Comparison of ENCODE assay signal across 28 cellular contexts in the genomic region with DNA sequence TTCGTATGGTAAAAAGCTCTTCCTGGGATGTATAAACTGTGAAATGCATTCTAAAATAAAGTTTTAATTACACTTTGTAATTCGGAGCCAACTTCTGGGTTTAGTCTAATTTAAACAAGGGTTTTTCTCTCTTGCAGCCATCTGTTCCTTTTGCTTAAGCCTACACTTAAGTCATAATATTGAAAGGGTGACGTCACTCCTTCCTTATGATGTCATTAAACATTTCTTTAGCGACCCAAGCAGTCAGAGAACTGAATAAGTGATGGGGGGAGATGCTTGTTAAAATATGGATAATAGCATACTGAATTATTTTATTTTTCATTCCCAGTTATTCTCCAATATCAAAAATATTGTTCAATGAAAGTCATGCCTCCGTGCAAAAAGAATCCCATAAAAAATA. TPM values are rescaled to one million over a fixed set of nuclear protein-coding genes. Genes with fewer than 3 reads are reported as not detected.
"Had no signal": no experiment of that assay in that cellular context is flagged by ENCODE, and none has a peak within 500 bp of the region (broad histone marks: within the 10 kb centered on the region; RNA-seq: fewer than 3 reads in every experiment).

No MANE protein-coding gene starts in this region.

- H3K27me3 ChIP-seq: left lung, pancreas, sigmoid colon, spleen, suprapubic skin, tibial artery, upper lobe of right lung had no signal

- H3K27ac ChIP-seq: left lung, lower lobe of right lung, pancreas, prostate gland, sigmoid colon, spleen, suprapubic skin, thoracic aorta, tibial artery, upper lobe of right lung had no signal

- H3K36me3 ChIP-seq: pancreas, prostate gland, sigmoid colon, thoracic aorta, upper lobe of right lung had no signal

- DNase-seq: immature natural killer cell; kidney; left colon; left lung; lower lobe of right lung; mammary epithelial cell; mesenchymal stem cell; naive thymus-derived CD8-positive, alpha-beta T cell; nucleus accumbens; pancreas; posterior cingulate gyrus; retina; right cardiac atrium; sigmoid colon; small intestine; spleen; stimulated activated CD4-positive, alpha-beta T cell treated with anti-CD3 and anti-CD28 coated beads, Interleukin-4, amount 100 ng/mL, for 24 hours; stimulated activated naive CD4-positive, alpha-beta T cell; tibial artery; trophoblast cell; upper lobe of right lung had no signal

- H3K9me3 ChIP-seq: left lung, lower lobe of right lung, pancreas, prostate gland, sigmoid colon, spleen, suprapubic skin, thoracic aorta, tibial artery, upper lobe of right lung had no signal

- H3K4me1 ChIP-seq: left lung, lower lobe of right lung, pancreas, prostate gland, sigmoid colon, spleen, suprapubic skin, tibial artery, upper lobe of right lung had no signal

- H3K4me3 ChIP-seq: left lung, lower lobe of right lung, pancreas, prostate gland, sigmoid colon, spleen, suprapubic skin, thoracic aorta, tibial artery, upper lobe of right lung had no signal

RNA-seq across cellular contexts. Expression of a gene that starts 27.5 kb away (rescaled TPM):
- total RNA-seq: kidney; left lung; liver; lower lobe of right lung; naive thymus-derived CD8-positive, alpha-beta T cell; neural crest cell; osteoblast; pancreas; spleen; subcutaneous adipose tissue; thoracic aorta; upper lobe of right lung had no signal
